9 cellular contexts compared by ENCODE assay signal in the genomic region with DNA sequence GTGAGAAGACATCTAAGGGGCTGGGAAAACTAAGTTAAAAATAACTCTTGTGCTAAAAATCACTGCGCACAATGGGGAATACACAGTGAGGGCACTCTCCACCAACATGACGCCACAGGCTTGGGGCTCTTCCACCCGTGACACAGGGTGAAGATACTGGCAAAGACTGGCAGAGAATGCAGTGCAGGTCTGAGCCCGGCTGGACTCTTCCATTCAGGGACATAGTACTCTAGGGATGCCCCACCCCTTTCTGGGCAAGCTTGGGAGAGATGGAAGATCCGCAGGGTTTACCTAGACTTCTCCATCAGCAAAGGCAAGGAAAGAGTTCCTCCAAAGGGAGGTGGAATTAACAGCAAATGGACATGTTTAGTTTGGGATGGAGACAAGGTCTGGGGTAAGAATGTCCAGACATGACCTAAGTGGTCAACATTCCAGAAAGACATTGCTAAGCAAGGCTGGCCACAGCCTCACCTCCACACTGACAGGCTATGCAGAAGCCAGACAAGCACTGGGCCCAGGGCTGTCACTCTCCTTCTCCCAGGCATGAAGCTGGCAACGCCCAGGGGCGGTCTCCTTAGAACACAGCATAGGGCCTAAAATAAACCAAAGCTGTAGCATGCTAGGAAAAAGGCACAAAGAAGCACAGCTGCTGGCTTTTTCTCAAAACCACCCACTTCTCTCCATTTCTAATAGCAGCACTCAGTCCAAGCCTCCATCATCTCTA. TPM values are rescaled to one million over a fixed set of nuclear protein-coding genes. Genes with fewer than 3 reads are reported as not detected.
DNase-seq lines count a peak whose midpoint lies in the region; ATAC-seq, FAIRE-seq and TF ChIP-seq lines count a peak whose summit lies in the region.
"Had no signal": no experiment of that assay in that cellular context is flagged by ENCODE, and none has a peak within 500 bp of the region (broad histone marks: within the 10 kb centered on the region; RNA-seq: fewer than 3 reads in every experiment).

No MANE protein-coding gene starts in this region.

- no peak overlapping the region for H3K4me2 ChIP-seq in H9 (ENCODE audit: insufficient read depth, insufficient read length, low read length)

- H3T11ph ChIP-seq in H9 (ENCODE audit: low read length): no peak overlapping the region

- H3K14ac ChIP-seq in H9 (ENCODE audit: insufficient read depth, low read length): no peak overlapping the region

- H2BK20ac ChIP-seq in H9 (ENCODE audit: low read depth, low read length, poor library complexity, severe bottlenecking): no peak overlapping the region

- no peaks in the 10 kb centered on the region for H3K27me3 Mint-ChIP-seq in H9 (ENCODE audit: low read depth)
- H3K27me3 Mint-ChIP-seq: activated naive CD8-positive, alpha-beta T cell had no signal

- H3K4me3 Mint-ChIP-seq in H9: no peak overlapping the region
- H3K4me3 Mint-ChIP-seq: activated naive CD8-positive, alpha-beta T cell had no signal

- no peak overlapping the region for H2AK5ac ChIP-seq in H9 (ENCODE audit: insufficient read length, low read length)

- no peak overlapping the region for H3K4ac ChIP-seq in H9 (ENCODE audit: low read depth, low read length)

- DNase-seq in H9 (peak; percentile 28), caudate nucleus (lab: John Stamatoyannopoulos, UW) (peak in 21 of 61 donors; percentile 15 to 69 (median 28)), kidney glomerular epithelial cell (lab: John Stamatoyannopoulos, UW) (peak; percentile 69), small intestine (peak; percentile 57), NCI-H1105 (lab: John Stamatoyannopoulos, UW) (no peak), NCI-H1930 (lab: John Stamatoyannopoulos, UW) (no peak), omental fat pad (ENCODE audit: low spot score) (no peak), Kasumi-1 (lab: John Stamatoyannopoulos, UW) (no peak)

- WGBS in H9 (ENCODE audit: extremely low coverage, insufficient read length, low lambda C conversion rate): no CpG with 5 or more reads among the region's 7 CpGs
- 62 to 74% (median 66%) methylated on average over 7 of the region's 7 CpGs for WGBS in small intestine, 3 donors

- no peak overlapping the region for H3K9ac ChIP-seq in H9 (ENCODE audit: extremely low read depth, insufficient read length, low read length)

- H3K4me3 ChIP-seq in small intestine (ENCODE audit: low read depth in 1 of 2, low read length in 2 of 2): no peak overlapping the region

- no peak for TF ChIP-seq CTCF in H9 (conservative IDR thresholded peaks at IDR 0.05)
- TF ChIP-seq CTCF in omental fat pad (IDR thresholded peaks at IDR 0.05): no peak

- H4K91ac ChIP-seq in H9 (ENCODE audit: insufficient read length, low read depth, low read length): no peak overlapping the region

- H2BK5ac ChIP-seq in H9 (ENCODE audit: insufficient read length, low read length): no peak overlapping the region

- no peak overlapping the region for H2BK12ac ChIP-seq in H9 (ENCODE audit: insufficient read length, low read depth, low read length)

- H3K9me3 ChIP-seq in H9 (ENCODE audit: control insufficient read depth, low read depth, low read length) (no peaks in the 10 kb centered on the region), small intestine (ENCODE audit: control insufficient read depth, low read depth) (no peaks in the 10 kb centered on the region)

- no peak overlapping the region for H4K8ac ChIP-seq in H9 (replicated peaks; ENCODE audit: insufficient read length, low read depth, low read length)

- H3K79me2 ChIP-seq in H9 (ENCODE audit: insufficient read depth, low read length): no peaks in the 10 kb centered on the region

- H3K27ac Mint-ChIP-seq in H9: peak overlapping the region in 2 of 3 experiments; percentile 29 to 70; a peak in 2 of 7 replicates

- no peaks in the 10 kb centered on the region for H3K79me1 ChIP-seq in H9 (ENCODE audit: insufficient read depth, low read depth, low read length, poor library complexity, severe bottlenecking)

- H3K36me3 ChIP-seq in small intestine (ENCODE audit: control insufficient read depth in 2 of 2, insufficient read depth in 2 of 2, low read length in 2 of 2): peaks cover 0 to 12% of the 10 kb centered on the region in 2 donors

- H3K4me1 Mint-ChIP-seq in H9: peaks cover 15 to 30% of the 10 kb centered on the region in 2 experiments

- H4K5ac ChIP-seq in H9 (ENCODE audit: insufficient read length, low read depth, low read length): no peak overlapping the region

- H2BK120ac ChIP-seq in H9 (ENCODE audit: low read depth, low read length, poor library complexity, severe bottlenecking): no peak overlapping the region

- H2BK15ac ChIP-seq in H9 (ENCODE audit: low read depth, low read length): no peak overlapping the region

- no peaks in the 10 kb centered on the region for H3K23me2 ChIP-seq in H9 (ENCODE audit: insufficient read length, low read depth, low read length, poor library complexity, severe bottlenecking)

- H3K27ac ChIP-seq in H9 (ENCODE audit: insufficient read length, low read depth, low read length): no peak overlapping the region
- H3K27ac ChIP-seq in caudate nucleus (ENCODE audit: low read depth, low read length): peak overlapping the region; percentile 83
- peak overlapping the region in 1 of 2 donors; percentile 12 for H3K27ac ChIP-seq in small intestine (ENCODE audit: low read depth in 1 of 2, low read length in 1 of 2)

- no peak overlapping the region for H3K56ac ChIP-seq in H9 (ENCODE audit: insufficient read length, low read depth, low read length)

- ATAC-seq in omental fat pad (ENCODE audit: low FRiP score): no peak

- no peak overlapping the region for H3K23ac ChIP-seq in H9 (ENCODE audit: insufficient read length, low read depth, low read length)

- no peak overlapping the region for H2AFZ ChIP-seq in H9 (ENCODE audit: low read length)

- H3K4me1 ChIP-seq in H9 (ENCODE audit: insufficient read depth, low read length) (no peaks in the 10 kb centered on the region; the same call in 1 of the 2 replicates), small intestine (ENCODE audit: control insufficient read depth in 2 of 2, insufficient read depth in 1 of 2, low read depth in 1 of 2, low read length in 1 of 2) (peaks cover 12 to 27% of the 10 kb centered on the region in 2 donors)

- H3K27me3 ChIP-seq in H9 (ENCODE audit: insufficient read depth, low read length) (no peaks in the 10 kb centered on the region), small intestine (ENCODE audit: control insufficient read depth in 2 of 2, insufficient read depth in 2 of 2, low read length in 2 of 2) (no peaks in the 10 kb centered on the region)

- H3K9me3 Mint-ChIP-seq in H9: no peaks in the 10 kb centered on the region; a peak in 1 of 5 replicates

- H3K36me3 Mint-ChIP-seq in H9 (ENCODE audit: insufficient read depth in 1 of 3, low read depth in 3 of 3): peaks cover 9 to 40% (median 26%) of the 10 kb centered on the region in 3 experiments

- FAIRE-seq in small intestine (lab: Jason Lieb, UNC): no peak

- no peaks in the 10 kb centered on the region for H4K20me1 ChIP-seq in H9 (ENCODE audit: control insufficient read depth, insufficient read depth, insufficient read length)

- no peak overlapping the region for H3K18ac ChIP-seq in H9 (ENCODE audit: insufficient read length, low read depth, low read length)

RNA-seq across cellular contexts. Expression of gene XPNPEP1, which starts 28.1 kb away (rescaled TPM):
- total RNA-seq in H9 (2021) (64.4 and 71.3 TPM in 2 replicates), omental fat pad (100 to 1,000 TPM in 1 of 4 donors, 10 to 100 TPM in 3; 52.8 to 101 (median 77.6) TPM)
- 100 to 1,000 TPM in 2 of 3 donors, 10 to 100 TPM in 1; 76.6 to 138 (median 118) TPM for polyA plus RNA-seq in small intestine

Comparison
In these comparisons a context has a peak if more than half of its experiments do, and no peak if none do; other contexts are left out.
1. DNase-seq: peak in H9 (single experiment), kidney glomerular epithelial cell (single experiment) and small intestine (single experiment); none in NCI-H1105 (single experiment), NCI-H1930 (0 of 2), omental fat pad (single experiment) and Kasumi-1 (0 of 2).